10 cellular contexts compared by ENCODE assay signal in genomic region chr2:10620481-10620880, GRCh38.
DNase-seq lines count a peak whose midpoint lies in the region; ATAC-seq, FAIRE-seq and TF ChIP-seq lines count a peak whose summit lies in the region.
"Had no signal": no experiment of that assay in that cellular context is flagged by ENCODE, and none has a peak within 500 bp of the region (broad histone marks: within the 10 kb centered on the region; RNA-seq: fewer than 3 reads in every experiment).

No MANE protein-coding gene starts in this region.

- H3K9me3 Mint-ChIP-seq in T-helper 1 cell treated with Interleukin-12 subunit alpha and Interleukin-12 subunit beta and Interleukin-4 antibody, amounts not matched to agents 30 μg/mL and 1 μg/mL, for 36 hours: peaks cover 3% of the 10 kb centered on the region
- H3K9me3 Mint-ChIP-seq in Caco-2 (ENCODE audit: unreplicated experiment): no peaks in the 10 kb centered on the region

- no peaks in the 10 kb centered on the region for H3K9me3 ChIP-seq in AG04450 (ENCODE audit: control insufficient read depth, insufficient read depth, low read length)
- no peaks in the 10 kb centered on the region for H3K9me3 ChIP-seq in Caco-2

- H3K27me3 Mint-ChIP-seq in T-helper 1 cell treated with Interleukin-12 subunit alpha and Interleukin-12 subunit beta and Interleukin-4 antibody, amounts not matched to agents 30 μg/mL and 1 μg/mL, for 36 hours (ENCODE audit: low read depth): no peaks in the 10 kb centered on the region
- H3K27me3 Mint-ChIP-seq in Caco-2 (ENCODE audit: insufficient read depth, unreplicated experiment): no peaks in the 10 kb centered on the region

- H3K27ac Mint-ChIP-seq in T-helper 1 cell treated with Interleukin-12 subunit alpha and Interleukin-12 subunit beta and Interleukin-4 antibody, amounts not matched to agents 30 μg/mL and 1 μg/mL, for 36 hours: peak overlapping the region; percentile 61
- no peak overlapping the region for H3K27ac Mint-ChIP-seq in Caco-2 (ENCODE audit: unreplicated experiment)

- no peak for FAIRE-seq in GM19239 (lab: Jason Lieb, UNC)

- peaks cover 51% of the 10 kb centered on the region for H3K4me1 Mint-ChIP-seq in T-helper 1 cell treated with Interleukin-12 subunit alpha and Interleukin-12 subunit beta and Interleukin-4 antibody, amounts not matched to agents 30 μg/mL and 1 μg/mL, for 36 hours (ENCODE audit: low read depth)
- H3K4me1 Mint-ChIP-seq in Caco-2 (ENCODE audit: low read depth, unreplicated experiment): peaks cover 20% of the 10 kb centered on the region

- no peaks in the 10 kb centered on the region for H3K4me1 ChIP-seq in Caco-2

- peaks cover 2% of the 10 kb centered on the region; the same call in 1 of the 2 replicates for H3K36me3 ChIP-seq in Caco-2 (ENCODE audit: control insufficient read depth, insufficient read depth, low read length)

- H3K36me3 Mint-ChIP-seq in T-helper 1 cell treated with Interleukin-12 subunit alpha and Interleukin-12 subunit beta and Interleukin-4 antibody, amounts not matched to agents 30 μg/mL and 1 μg/mL, for 36 hours (ENCODE audit: low read depth): peaks cover 53% of the 10 kb centered on the region
- H3K36me3 Mint-ChIP-seq in Caco-2 (ENCODE audit: insufficient read depth, unreplicated experiment): peaks cover 49% of the 10 kb centered on the region

- H3K4me3 Mint-ChIP-seq in T-helper 1 cell treated with Interleukin-12 subunit alpha and Interleukin-12 subunit beta and Interleukin-4 antibody, amounts not matched to agents 30 μg/mL and 1 μg/mL, for 36 hours: peak overlapping the region; percentile 33
- H3K4me3 Mint-ChIP-seq in Caco-2 (ENCODE audit: unreplicated experiment): no peak overlapping the region

- intact Hi-C loops in Caco-2 (cut with micrococcal nuclease; ENCODE audit: unreplicated experiment): no loop called here

- CTCF ChIA-PET in AG04450 (lab: Charles Lee) (interaction anchor here (0.6 to 0.8 kb wide), 3 partner anchors 43 to 211 kb away, joined by 3 read pairs; no protein-coding TSS in a partner anchor), Caco-2 (lab: Charles Lee) (no interaction called here)

- H3K27ac ChIP-seq in AG04450 (ENCODE audit: low read depth, low read length): peak overlapping the region; percentile 34

- DNase-seq in AG04450 (ENCODE audit: low read depth, low spot score): peak; percentile 75
- peak; percentile 43 for DNase-seq in GM04504 (ENCODE audit: low read depth)
- DNase-seq in foreskin fibroblast: peak; percentile 67 to 83
- DNase-seq in Caco-2: no peak
- no peak for DNase-seq in GM19239 (ENCODE audit: insufficient read length, low spot score)
- DNase-seq: DMS53 had no signal

- H3K4me3 ChIP-seq in AG04450 (ENCODE audit: low read depth, low read length) (no peak overlapping the region), foreskin fibroblast (ENCODE audit: low read depth in 1 of 2, low read length in 2 of 2) (no peak overlapping the region), Caco-2 (ENCODE audit: low read depth, low read length) (no peak overlapping the region)

- TF ChIP-seq CTCF in AG04450 (IDR thresholded peaks at IDR 0.05; ENCODE audit: low read depth, low read length): no peak
- TF ChIP-seq CTCF in foreskin fibroblast (IDR thresholded peaks at IDR 0.05; ENCODE audit: low read depth, low read length): no peak
- no peak for TF ChIP-seq CTCF in Caco-2 (IDR thresholded peaks at IDR 0.05; ENCODE audit: insufficient read depth in 1 of 2, low read depth in 1 of 2, low read length in 1 of 2, severe bottlenecking in 1 of 2, unreplicated experiment in 1 of 2)

- H3K27me3 ChIP-seq in AG04450 (ENCODE audit: control insufficient read depth, insufficient read depth, low read length): no peaks in the 10 kb centered on the region
- H3K27me3 ChIP-seq in Caco-2 (replicated peaks; ENCODE audit: control insufficient read depth, insufficient read depth, low read length): no peaks in the 10 kb centered on the region

- POLR2A ChIA-PET in AG04450 (lab: Yijun Ruan, JAX): no interaction called here
- POLR2A ChIA-PET in Caco-2 (lab: Charles Lee): no interaction called here

- ATAC-seq in GM18861 (IDR thresholded peaks at IDR 0.05; ENCODE audit: unreplicated experiment) (no peak), GM21367 (IDR thresholded peaks at IDR 0.05; ENCODE audit: unreplicated experiment) (no peak)
- ATAC-seq: Right ventricle myocardium inferior had no signal

- no TSS peak for BruUV-seq in Caco-2 (replicated peaks; lab: Mats Ljungman, UMichigan)

Comparison
In these comparisons a context has a peak if more than half of its experiments do, and no peak if none do; other contexts are left out.
1. DNase-seq: peak in AG04450 (single experiment), GM04504 (single experiment) and foreskin fibroblast (2 of 2); none in Caco-2 (0 of 2) and GM19239 (single experiment).